ENCODE assay signal across 24 cellular contexts in genomic region chr21:29228306-29228705, GRCh38.
DNase-seq lines count a peak whose midpoint lies in the region; ATAC-seq and TF ChIP-seq lines count a peak whose summit lies in the region.
"Had no signal": no experiment of that assay in that cellular context is flagged by ENCODE, and none has a peak within 500 bp of the region (broad histone marks: within the 10 kb centered on the region; RNA-seq: fewer than 3 reads in every experiment).

No MANE protein-coding gene starts in this region.

- ATAC-seq in DND-41 (ENCODE audit: insufficient read depth, low read depth), result peak; percentile 81
- ATAC-seq in T-helper 17 cell, result peak; percentile 44
- no peak for ATAC-seq in HG03025 (IDR thresholded peaks at IDR 0.05; ENCODE audit: low FRiP score, unreplicated experiment)
- ATAC-seq: activated T-helper 17 cell treated with anti-CD3 and anti-CD28 coated beads, Interleukin-2, amount 50 U/mL, for 72 hours; psoas muscle; stimulated activated effector memory CD8-positive, alpha-beta T cell treated with anti-CD3 and anti-CD28 coated beads, Interleukin-12 subunit alpha, Interleukin-12 subunit beta, amount 100 ng/mL, for 72 hours; T-cell had no signal

- peaks cover 12% of the 10 kb centered on the region for H3K4me1 Mint-ChIP-seq in T-helper 17 cell

- H3K4me3 Mint-ChIP-seq in T-helper 17 cell, result no peak overlapping the region
- H3K4me3 Mint-ChIP-seq: activated naive CD8-positive, alpha-beta T cell; activated T-helper 17 cell treated with anti-CD3 and anti-CD28 coated beads, Interleukin-2, amount 50 U/mL, for 72 hours; CD4-positive, alpha-beta memory T cell; stimulated activated effector memory CD8-positive, alpha-beta T cell treated with anti-CD3 and anti-CD28 coated beads, Interleukin-12 subunit alpha, Interleukin-12 subunit beta, amount 100 ng/mL, for 72 hours; T-cell had no signal

- peak overlapping the region; percentile 24 for H3K27ac Mint-ChIP-seq in T-helper 17 cell
- H3K27ac Mint-ChIP-seq: activated naive CD8-positive, alpha-beta T cell; activated T-helper 17 cell treated with anti-CD3 and anti-CD28 coated beads, Interleukin-2, amount 50 U/mL, for 72 hours; CD4-positive, alpha-beta memory T cell; stimulated activated effector memory CD8-positive, alpha-beta T cell treated with anti-CD3 and anti-CD28 coated beads, Interleukin-12 subunit alpha, Interleukin-12 subunit beta, amount 100 ng/mL, for 72 hours; T-cell had no signal

- H3K4me2 ChIP-seq in DND-41 (ENCODE audit: insufficient read depth, low read length) (no peak overlapping the region), Karpas-422 (ENCODE audit: low read depth, low read length, poor library complexity, severe bottlenecking) (no peak overlapping the region)

- H3K27ac ChIP-seq in DND-41 (ENCODE audit: low read length), result no peak overlapping the region
- H3K27ac ChIP-seq in Karpas-422 (ENCODE audit: low read length), result no peak overlapping the region
- H3K27ac ChIP-seq: psoas muscle, testis, VCaP had no signal

- no peaks in the 10 kb centered on the region for H3K36me3 Mint-ChIP-seq in T-helper 17 cell (ENCODE audit: low read depth)
- H3K36me3 Mint-ChIP-seq: activated naive CD8-positive, alpha-beta T cell; CD4-positive, alpha-beta memory T cell; stimulated activated effector memory CD8-positive, alpha-beta T cell treated with anti-CD3 and anti-CD28 coated beads, Interleukin-12 subunit alpha, Interleukin-12 subunit beta, amount 100 ng/mL, for 72 hours; T-cell had no signal

- no peak overlapping the region for H3K9ac ChIP-seq in DND-41 (ENCODE audit: low read depth, low read length)
- H3K9ac ChIP-seq in Karpas-422 (ENCODE audit: low read length), result no peak overlapping the region

- H2AFZ ChIP-seq in DND-41 (ENCODE audit: low read depth, low read length) (no peak overlapping the region), Karpas-422 (ENCODE audit: low read length) (0 out of 2 replicates have a peak overlapping the region, but pooled peaks have one; percentile 7)

- no peaks in the 10 kb centered on the region for H4K20me1 ChIP-seq in DND-41 (ENCODE audit: insufficient read depth, low read length)
- H4K20me1 ChIP-seq in Karpas-422 (ENCODE audit: insufficient read depth, low read depth, low read length), result no peaks in the 10 kb centered on the region

- H3K4me1 ChIP-seq in DND-41 (ENCODE audit: insufficient read depth, low read length), result peaks cover 15% of the 10 kb centered on the region
- H3K4me1 ChIP-seq in Karpas-422 (ENCODE audit: low read length), result peaks cover 8% of the 10 kb centered on the region
- H3K4me1 ChIP-seq: psoas muscle, testis had no signal

- H3K36me3 ChIP-seq in DND-41 (ENCODE audit: insufficient read depth, low read length), result no peaks in the 10 kb centered on the region
- H3K36me3 ChIP-seq in Karpas-422 (ENCODE audit: insufficient read depth, low read length), result no peaks in the 10 kb centered on the region

- H3K27me3 Mint-ChIP-seq in T-helper 17 cell, result peaks cover 33% of the 10 kb centered on the region
- H3K27me3 Mint-ChIP-seq: activated naive CD8-positive, alpha-beta T cell; T-cell had no signal

- H3K79me2 ChIP-seq in DND-41 (ENCODE audit: insufficient read depth, low read length) (no peaks in the 10 kb centered on the region), Karpas-422 (ENCODE audit: low read length) (no peaks in the 10 kb centered on the region)

- H3K27me3 ChIP-seq in DND-41 (ENCODE audit: insufficient read depth, low read length, poor library complexity) (no peaks in the 10 kb centered on the region), Karpas-422 (ENCODE audit: low read length) (no peaks in the 10 kb centered on the region)
- H3K27me3 ChIP-seq: testis had no signal

- DNase-seq in DND-41, result peak; percentile 12
- no peak for DNase-seq in Karpas-422
- DNase-seq in T-helper 17 cell, result no peak
- peak; percentile 75 for DNase-seq in iris pigment epithelial cell (ENCODE audit: low read depth)
- no peak for DNase-seq in NCI-H446 treated with DMSO at 0.1 percent for 48 hours (lab: John Stamatoyannopoulos, UW)
- no peak for DNase-seq in SHP77 treated with DMSO at 0.1 percent for 48 hours (lab: John Stamatoyannopoulos, UW)
- no peak for DNase-seq in ecto neural progenitor cell (ENCODE audit: low spot score)
- DNase-seq: activated CD8-positive, alpha-beta memory T cell treated with anti-CD3 and anti-CD28 coated beads, Interleukin-2, amount 50 U/mL, for 4 hours; CD4-positive, alpha-beta memory T cell; effector memory CD4-positive, alpha-beta T cell; foreskin melanocyte; HCEC 1CT; NCI-H1436; NCI-H2107; NCI-H510A treated with DMSO at 0.1 percent for 48 hours; psoas muscle; stimulated activated CD4-positive, alpha-beta T cell treated with anti-CD3 and anti-CD28 coated beads, Interleukin-1b, Interleukin-23, amount 100 ng/mL, for 48 hours; T-cell; testis had no signal

- H3K9me3 ChIP-seq in DND-41 (ENCODE audit: insufficient read depth, low read length, severe bottlenecking), result no peaks in the 10 kb centered on the region
- no peaks in the 10 kb centered on the region for H3K9me3 ChIP-seq in Karpas-422 (ENCODE audit: low read length)
- H3K9me3 ChIP-seq in T-helper 17 cell (ENCODE audit: control insufficient read depth, low read length, poor library complexity, severe bottlenecking), result no peaks in the 10 kb centered on the region
- H3K9me3 ChIP-seq: psoas muscle, testis had no signal

- no peaks in the 10 kb centered on the region for H3K9me2 ChIP-seq in Karpas-422 (replicated peaks; ENCODE audit: insufficient read depth, low read length)

- TF ChIP-seq CTCF in DND-41 (IDR thresholded peaks at IDR 0.05; ENCODE audit: borderline replicate concordance, extremely low read depth, low read length, poor library complexity, severe bottlenecking), result no peak

- H3K4me3 ChIP-seq in DND-41 (ENCODE audit: low read depth in 1 of 2, low read length in 2 of 2), result no peak overlapping the region
- H3K4me3 ChIP-seq in Karpas-422 (ENCODE audit: low read length), result no peak overlapping the region
- H3K4me3 ChIP-seq: psoas muscle, testis had no signal

Comparison
In these comparisons a context has a peak if more than half of its experiments do, and no peak if none do; other contexts are left out.
1. DNase-seq: peak in DND-41 (single experiment) and iris pigment epithelial cell (single experiment); none in Karpas-422 (single experiment), T-helper 17 cell (0 of 3), NCI-H446 treated with DMSO at 0.1 percent for 48 hours (single experiment), SHP77 treated with DMSO at 0.1 percent for 48 hours (single experiment) and ecto neural progenitor cell (single experiment).